In genomic region chr6:145929037-145929633, GRCh38 we compare ENCODE assay signal across 8 cellular contexts. TPM values are rescaled to one million over a fixed set of nuclear protein-coding genes. Genes with fewer than 3 reads are reported as not detected.
DNase-seq lines count a peak whose midpoint lies in the region; ATAC-seq and TF ChIP-seq lines count a peak whose summit lies in the region.

No MANE protein-coding gene starts in this region.

- H3K9me2 ChIP-seq in HCT116 (ENCODE audit: insufficient read depth) (no peaks in the 10 kb centered on the region), PC-3 (replicated peaks; ENCODE audit: low read length) (no peaks in the 10 kb centered on the region)

- no peak overlapping the region for H3K4me3 Mint-ChIP-seq in endothelial cell (ENCODE audit: unreplicated experiment)

- peak; percentile 62 for TF ChIP-seq RAD21 in HCT116 (IDR thresholded peaks at IDR 0.05; ENCODE audit: low read depth)

- H3K9me3 Mint-ChIP-seq in endothelial cell (ENCODE audit: unreplicated experiment) = no peaks in the 10 kb centered on the region

- H3K4me1 ChIP-seq in HCT116 (ENCODE audit: control insufficient read depth in 1 of 2, insufficient read depth in 2 of 2, low read length in 2 of 2) (no peaks in the 10 kb centered on the region), PC-3 (ENCODE audit: insufficient read depth, low read length) (no peaks in the 10 kb centered on the region), osteoblast (ENCODE audit: insufficient read depth, low read length) (no peaks in the 10 kb centered on the region)

- no peak for ATAC-seq in HCT116
- ATAC-seq in PC-3 = no peak
- ATAC-seq in HG02852 (IDR thresholded peaks at IDR 0.05; ENCODE audit: unreplicated experiment) = no peak

- H3K9ac ChIP-seq in HCT116 (ENCODE audit: low read length) = no peak overlapping the region
- H3K9ac ChIP-seq in PC-3 (ENCODE audit: low read length) = no peak overlapping the region

- H3K27ac ChIP-seq in HCT116 (ENCODE audit: low read depth, low read length) (no peak overlapping the region), PC-3 (ENCODE audit: low read length) (no peak overlapping the region), osteoblast (ENCODE audit: low read depth, low read length) (no peak overlapping the region), substantia nigra (ENCODE audit: low read depth, low read length, poor library complexity, severe bottlenecking) (no peak overlapping the region)

- no peaks in the 10 kb centered on the region for H4K20me1 ChIP-seq in HCT116 (ENCODE audit: insufficient read depth)
- H4K20me1 ChIP-seq in PC-3 (ENCODE audit: low read length) = no peaks in the 10 kb centered on the region
- no peaks in the 10 kb centered on the region for H4K20me1 ChIP-seq in osteoblast (ENCODE audit: insufficient read depth, low read length)

- peaks cover 15% of the 10 kb centered on the region for H3K36me3 Mint-ChIP-seq in endothelial cell (ENCODE audit: low read depth, unreplicated experiment)

- no peak overlapping the region for H3K27ac Mint-ChIP-seq in endothelial cell (ENCODE audit: unreplicated experiment)

- no peaks in the 10 kb centered on the region for H3K4me1 Mint-ChIP-seq in endothelial cell (ENCODE audit: unreplicated experiment)

- RAD21 ChIA-PET in HCT116 (lab: Charles Lee; ENCODE audit: low non-redundant PET in 1 of 2, low total read pairs in 2 of 2, uncharacterized antibody in 2 of 2, unreplicated experiment in 2 of 2) = interaction anchor here in 1 of 2 experiments (0.6 kb wide), 1 partner anchor 45 kb away, joined by 3 read pairs; no protein-coding TSS in a partner anchor

- H3K27me3 Mint-ChIP-seq in endothelial cell (ENCODE audit: unreplicated experiment) = no peaks in the 10 kb centered on the region

- POLR2A ChIA-PET in HCT116 (lab: Charles Lee) = no interaction called here
- POLR2A ChIA-PET in PC-3 (lab: Charles Lee; ENCODE audit: unreplicated experiment) = no interaction called here

- H3K9me3 ChIP-seq in HCT116 (ENCODE audit: control insufficient read depth in 1 of 2, insufficient read depth in 1 of 2, low read depth in 1 of 2, low read length in 2 of 2) (no peaks in the 10 kb centered on the region), PC-3 (ENCODE audit: low read length) (no peaks in the 10 kb centered on the region), osteoblast (ENCODE audit: low read depth, low read length) (no peaks in the 10 kb centered on the region)

- H3K27me3 ChIP-seq in HCT116 (ENCODE audit: insufficient read depth, low read length) (no peaks in the 10 kb centered on the region), PC-3 (ENCODE audit: low read length) (no peaks in the 10 kb centered on the region), osteoblast (ENCODE audit: insufficient read depth, low read length) (no peaks in the 10 kb centered on the region)

- intact Hi-C loops in HCT116 (cut with micrococcal nuclease) = loop anchor here (1.0 kb wide), 1 partner anchor 771 kb away; no protein-coding TSS in a partner anchor
- intact Hi-C loops in PC-3 (cut with micrococcal nuclease) = loop anchor here (2.0 kb wide), 1 partner anchor 772 kb away; no protein-coding TSS in a partner anchor

- H3K79me2 ChIP-seq in HCT116 (ENCODE audit: insufficient read depth, low read length) = no peaks in the 10 kb centered on the region
- no peaks in the 10 kb centered on the region for H3K79me2 ChIP-seq in PC-3 (ENCODE audit: low read length)
- H3K79me2 ChIP-seq in osteoblast (ENCODE audit: insufficient read depth, low read length) = no peaks in the 10 kb centered on the region

- no TSS peak for BruUV-seq in HCT116 (replicated peaks; lab: Mats Ljungman, UMichigan)
- no TSS peak for BruUV-seq in PC-3 (replicated peaks; lab: Mats Ljungman, UMichigan)

- CTCF ChIA-PET in HCT116 (lab: Charles Lee) = interaction anchor here (0.6 to 1.3 kb wide), 10 partner anchors 9 to 771 kb away, joined by 3 to 5 read pairs (median 3); no protein-coding TSS in a partner anchor
- CTCF ChIA-PET in PC-3 (lab: Charles Lee) = no interaction called here

- TF ChIP-seq POLR2A in HCT116 (IDR thresholded peaks at IDR 0.05; ENCODE audit: borderline replicate concordance, extremely low read depth, insufficient read depth, insufficient read length) = no peak

- H2AFZ ChIP-seq in HCT116 (ENCODE audit: low read depth, low read length, poor library complexity, severe bottlenecking) (no peak overlapping the region), PC-3 (ENCODE audit: low read length) (no peak overlapping the region), osteoblast (ENCODE audit: low read length) (no peak overlapping the region)

- H3K36me3 ChIP-seq in HCT116 (ENCODE audit: control insufficient read depth in 1 of 2, insufficient read depth in 2 of 2, low read length in 2 of 2) (peaks cover 8 to 11% of the 10 kb centered on the region in 2 experiments; a peak in 2 of 4 replicates), PC-3 (ENCODE audit: low read depth, low read length) (peaks cover 9% of the 10 kb centered on the region), osteoblast (ENCODE audit: insufficient read depth, low read length) (peaks cover 15% of the 10 kb centered on the region)

- peak; percentile 34 to 78 (median 58); a peak in 5 of 6 replicates for TF ChIP-seq CTCF in HCT116 (IDR thresholded peaks at IDR 0.05 in 2 of 3, conservative IDR thresholded peaks at IDR 0.05 in 1 of 3; ENCODE audit: borderline replicate concordance in 1 of 3, insufficient read depth in 1 of 3, low read depth in 2 of 3, low read length in 2 of 3)
- peak; percentile 67 for TF ChIP-seq CTCF in PC-3 (conservative IDR thresholded peaks at IDR 0.05; ENCODE audit: low read depth, low read length)
- peak; percentile 95 for TF ChIP-seq CTCF in endothelial cell (IDR thresholded peaks at IDR 0.05; ENCODE audit: unreplicated experiment)
- peak; percentile 64 for TF ChIP-seq CTCF in osteoblast (IDR thresholded peaks at IDR 0.05; ENCODE audit: extremely low read depth, low read depth, low read length)

- DNase-seq in COLO668 (lab: John Stamatoyannopoulos, UW; ENCODE audit: unreplicated experiment) = peak; percentile 0
- DNase-seq in HCT116 (ENCODE audit: low read depth, low spot score) = peak; percentile 7
- DNase-seq in PC-3 = peak; percentile 46
- no peak for DNase-seq in endothelial cell (ENCODE audit: low spot score)
- no peak for DNase-seq in osteoblast (ENCODE audit: insufficient read length, low spot score, missing footprints)
- DNase-seq in substantia nigra (lab: John Stamatoyannopoulos, UW) = no peak
- DNase-seq in GM19238 (ENCODE audit: insufficient read length, low spot score) = no peak

- H3K4me3 ChIP-seq in HCT116 (replicated peaks in 1 of 2; ENCODE audit: low read depth in 1 of 2, low read length in 2 of 2) (no peak overlapping the region), PC-3 (ENCODE audit: low read length) (no peak overlapping the region), osteoblast (ENCODE audit: insufficient read depth, low read length) (no peak overlapping the region)

- H3F3A ChIP-seq in PC-3 (ENCODE audit: low read length, unreplicated experiment) = no peaks in the 10 kb centered on the region

- no peak overlapping the region for H3K4me2 ChIP-seq in HCT116 (ENCODE audit: low read length)
- H3K4me2 ChIP-seq in PC-3 (ENCODE audit: low read length) = no peak overlapping the region
- no peak overlapping the region for H3K4me2 ChIP-seq in osteoblast (ENCODE audit: insufficient read depth, low read length)

TF ChIP-seq in HCT116, 20 proteins besides CTCF, POLR2A, EP300 and RAD21 (continues in another document):
- TF ChIP-seq ZFX (IDR thresholded peaks at IDR 0.05) = no peak
- TF ChIP-seq TCF7L2 (IDR thresholded peaks at IDR 0.05; ENCODE audit: borderline replicate concordance, extremely low read depth, insufficient read depth, insufficient read length) = no peak
- no peak for TF ChIP-seq ELF1 (IDR thresholded peaks at IDR 0.05; ENCODE audit: borderline replicate concordance, low read depth)
- TF ChIP-seq EZH2 (IDR thresholded peaks at IDR 0.05) = no peak
- no peak for TF ChIP-seq ZNF274 (IDR thresholded peaks at IDR 0.05; ENCODE audit: low read depth, low read length)
- no peak for TF ChIP-seq YY1 (IDR thresholded peaks at IDR 0.05; ENCODE audit: extremely low read depth, insufficient replicate concordance, low read depth, low read length)
- TF ChIP-seq ATF3 (IDR thresholded peaks at IDR 0.05) = no peak
- no peak for TF ChIP-seq MAX (IDR thresholded peaks at IDR 0.05)
- no peak for TF ChIP-seq POLR2AphosphoS5 (IDR thresholded peaks at IDR 0.05; ENCODE audit: low read depth, low read length)
- TF ChIP-seq EZH2phosphoT487 (IDR thresholded peaks at IDR 0.05; ENCODE audit: borderline replicate concordance) = no peak
- no peak for TF ChIP-seq EGR1 (IDR thresholded peaks at IDR 0.05; ENCODE audit: low read depth)
- no peak for TF ChIP-seq FOSL1 (IDR thresholded peaks at IDR 0.05; ENCODE audit: low read depth)
- TF ChIP-seq SIN3A (IDR thresholded peaks at IDR 0.05; ENCODE audit: low read depth) = no peak
- TF ChIP-seq CEBPB (IDR thresholded peaks at IDR 0.05; ENCODE audit: low read depth) = no peak
- TF ChIP-seq SRF (IDR thresholded peaks at IDR 0.05; ENCODE audit: low read depth) = no peak
- TF ChIP-seq CBX3 (IDR thresholded peaks at IDR 0.05; ENCODE audit: low read depth) = no peak
- no peak for TF ChIP-seq JUND (IDR thresholded peaks at IDR 0.05)

RNA-seq across cellular contexts. Expression of gene SHPRH, which starts 35.0 kb away (rescaled TPM):
- total RNA-seq in HCT116 (2021; ENCODE audit: unreplicated experiment) = 10.2 TPM
- 2.7 and 3.0 TPM in 2 replicates for polyA plus RNA-seq in HCT116 (2012)
- total RNA-seq in PC-3 (2014; rRNA removed) = 5.5 and 6.7 TPM in 2 replicates
- total RNA-seq in endothelial cell (ENCODE audit: unreplicated experiment) = 20.7 TPM
- 23.9 and 27.4 TPM in 2 replicates for total RNA-seq in osteoblast

Comparison
In these comparisons a context has a peak if more than half of its experiments do, and no peak if none do; other contexts are left out.
1. DNase-seq: peak in COLO668 (single experiment), HCT116 (single experiment) and PC-3 (single experiment); none in endothelial cell (single experiment), osteoblast (single experiment), substantia nigra (0 of 49) and GM19238 (single experiment).
2. Peak in every context shown above with its lines, with median percentiles within 50 percentile points of each other: CTCF ChIP-seq.